Comparison of ENCODE assay signal across 1 cellular context in the genomic region with DNA sequence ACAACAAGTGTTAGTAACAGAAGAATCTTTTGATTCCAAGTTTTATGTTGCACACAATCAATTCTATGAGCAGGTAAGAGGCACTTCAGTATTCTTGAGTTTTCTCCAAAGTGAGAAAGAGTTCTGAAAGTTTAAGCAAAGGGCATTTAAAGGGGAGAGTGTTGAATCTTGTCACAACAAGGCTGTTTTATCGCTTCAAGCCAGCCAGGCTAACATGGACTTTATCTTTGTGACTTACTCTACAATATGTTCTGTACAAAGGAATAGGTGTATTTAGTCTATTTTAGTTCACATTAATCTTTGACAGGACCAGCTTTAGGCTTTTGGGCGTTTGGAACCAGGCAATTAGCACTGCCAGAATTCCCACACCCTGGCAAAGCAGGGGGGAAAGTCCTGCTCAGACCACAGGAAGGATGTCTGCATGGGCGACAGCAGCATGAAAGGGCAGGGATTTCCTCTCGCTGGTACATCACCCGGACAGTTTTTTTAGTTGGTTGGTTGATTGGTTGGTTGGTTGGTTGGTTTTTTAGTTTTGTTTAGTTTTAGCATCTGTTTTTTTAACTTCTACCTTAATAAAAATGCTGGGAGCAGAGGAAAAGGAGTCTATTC.
A peak's percentile ranks its signal among the peaks of the same experiment; 100 is the strongest.
TF ChIP-seq lines count a peak whose summit lies in the region.

No MANE protein-coding gene starts in this region.

TF ChIP-seq in GM12878, 131 proteins besides CTCF, POLR2A, EP300 and RAD21 (continued from another document):
- TF ChIP-seq BACH1 (IDR thresholded peaks at IDR 0.05; ENCODE audit: borderline replicate concordance), result no peak
- TF ChIP-seq EED (IDR thresholded peaks at IDR 0.05; ENCODE audit: low read depth), result peak; percentile 74
- peak; percentile 43; the same call in 1 of the 2 replicates for TF ChIP-seq FOXM1 (IDR thresholded peaks at IDR 0.05; ENCODE audit: low read depth, low read length)
- TF ChIP-seq HDGF (IDR thresholded peaks at IDR 0.05), result no peak
- TF ChIP-seq, protein P1, sequence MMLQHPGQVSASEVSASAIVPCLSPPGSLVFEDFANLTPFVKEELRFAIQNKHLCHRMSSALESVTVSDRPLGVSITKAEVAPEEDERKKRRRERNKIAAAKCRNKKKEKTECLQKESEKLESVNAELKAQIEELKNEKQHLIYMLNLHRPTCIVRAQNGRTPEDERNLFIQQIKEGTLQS (IDR thresholded peaks at IDR 0.05; ENCODE audit: borderline replicate concordance, extremely low read depth, low read depth, low read length), result no peak
- TF ChIP-seq RFX5 (IDR thresholded peaks at IDR 0.05; ENCODE audit: low read depth, low read length), result no peak
- no peak for TF ChIP-seq CBFB (IDR thresholded peaks at IDR 0.05; ENCODE audit: low read depth)
- TF ChIP-seq BCL3 (IDR thresholded peaks at IDR 0.05; ENCODE audit: borderline replicate concordance, insufficient read depth, low read depth, low read length, poor library complexity, severe bottlenecking), result no peak
TF ChIP-seq in GM12878: peak in this region for 10.
